1 cellular context compared by ENCODE assay signal in genomic region chr5:140641716-140642115, GRCh38.
A peak's percentile ranks its signal among the peaks of the same experiment; 100 is the strongest.
TF ChIP-seq lines count a peak whose summit lies in the region.

No MANE protein-coding gene starts in this region.

TF ChIP-seq in K562, 482 proteins besides CTCF, POLR2A, EP300 and RAD21:
- peak; percentile 32; the same call in 1 of the 2 replicates for TF ChIP-seq POLR2G (IDR thresholded peaks at IDR 0.05; ENCODE audit: low read depth, low read length)
- no peak for TF ChIP-seq HDAC1 (IDR thresholded peaks at IDR 0.05)
- no peak for TF ChIP-seq FOXK1 (CRISPR knock-in tag; IDR thresholded peaks at IDR 0.05; ENCODE audit: borderline replicate concordance)
- peak; percentile 36; the same call in 1 of the 2 replicates for TF ChIP-seq RBFOX2 (IDR thresholded peaks at IDR 0.05; ENCODE audit: low read depth, low read length)
